Comparison of ENCODE assay signal across 8 cellular contexts in the genomic region with DNA sequence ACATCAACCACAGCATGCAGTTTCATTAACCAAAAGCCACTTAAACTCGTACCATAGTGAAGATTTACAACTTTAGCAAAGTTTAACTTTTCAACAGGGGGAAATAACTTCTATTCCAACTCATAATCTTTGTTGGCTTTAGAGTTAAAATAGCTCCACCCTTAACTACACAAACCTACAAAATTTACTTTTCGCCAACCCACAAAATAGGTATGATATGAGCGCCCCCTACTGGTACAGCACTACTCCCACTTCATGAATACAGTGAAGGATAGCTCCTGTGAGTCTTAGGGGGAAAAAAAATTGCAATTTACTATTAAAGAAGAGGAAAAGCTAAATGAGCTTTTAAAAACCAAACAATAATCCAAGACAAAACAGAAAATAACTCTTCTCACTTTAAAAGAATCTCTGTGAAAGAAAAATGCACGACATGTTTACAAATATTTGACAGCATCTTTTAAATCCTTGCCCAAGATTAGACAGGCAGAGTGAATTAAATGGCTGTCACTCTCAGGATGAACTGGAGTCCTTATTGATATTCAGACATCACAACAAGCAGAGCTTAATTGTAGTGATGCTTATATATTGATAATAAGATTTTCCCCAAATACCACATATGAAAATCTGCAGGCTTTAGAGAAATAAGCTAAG. TPM values are rescaled to one million over a fixed set of nuclear protein-coding genes. Genes with fewer than 3 reads are reported as not detected.
DNase-seq lines count a peak whose midpoint lies in the region; ATAC-seq and TF ChIP-seq lines count a peak whose summit lies in the region.

No MANE protein-coding gene starts in this region.

- H3K36me3 Mint-ChIP-seq in glutamatergic neuron (ENCODE audit: unreplicated experiment), result no peaks in the 10 kb centered on the region

- H3K9me3 ChIP-seq in SJSA1 (replicated peaks) (no peaks in the 10 kb centered on the region), psoas muscle (no peaks in the 10 kb centered on the region), aorta (ENCODE audit: control insufficient read depth, low read length) (no peaks in the 10 kb centered on the region)

- H3K4me1 Mint-ChIP-seq in glutamatergic neuron (ENCODE audit: low read depth, unreplicated experiment), result peaks cover 22% of the 10 kb centered on the region

- WGBS in psoas muscle, 3 donors, result 11 to 15% (median 13%) methylated on average over 4 of the region's 4 CpGs
- WGBS in aorta, 2 donors, result 14% methylated on average over 4 of the region's 4 CpGs

- DNase-seq in DMS114 treated with DMSO at 0.1 percent for 48 hours (lab: John Stamatoyannopoulos, UW; ENCODE audit: unreplicated experiment), result peak; percentile 17
- DNase-seq in KG1 (lab: John Stamatoyannopoulos, UW), result peak; percentile 38
- DNase-seq in SJSA1 (ENCODE audit: low read depth in 1 of 2, low spot score in 2 of 2), result peak; percentile 69 to 70
- peak; percentile 2 to 48 (median 8) for DNase-seq in activated naive CD4-positive, alpha-beta T cell (lab: John Stamatoyannopoulos, UW)
- peak; percentile 52 for DNase-seq in glutamatergic neuron
- DNase-seq in psoas muscle, result peak in 1 of 2 donors; percentile 14
- no peak for DNase-seq in aorta

- H3K27me3 ChIP-seq in SJSA1 (replicated peaks) (peaks cover 13% of the 10 kb centered on the region), psoas muscle (ENCODE audit: insufficient read depth in 3 of 3, low read length in 2 of 3) (peaks cover 0 to 2% (median 0%) of the 10 kb centered on the region in 3 donors), aorta (ENCODE audit: control insufficient read depth in 1 of 2, insufficient read depth in 2 of 2, low read length in 1 of 2) (no peaks in the 10 kb centered on the region)

- no peak overlapping the region for H3K4me3 Mint-ChIP-seq in glutamatergic neuron (ENCODE audit: unreplicated experiment)

- peak; percentile 97 for TF ChIP-seq CTCF in glutamatergic neuron (IDR thresholded peaks at IDR 0.05; ENCODE audit: partially characterized antibody, unreplicated experiment)
- peak; percentile 94 for TF ChIP-seq CTCF in psoas muscle (IDR thresholded peaks at IDR 0.05)

- H3K27ac ChIP-seq in SJSA1, result no peak overlapping the region
- H3K27ac ChIP-seq in psoas muscle, result no peak overlapping the region
- H3K27ac ChIP-seq in aorta (ENCODE audit: low read depth in 1 of 2, low read length in 2 of 2), result no peak overlapping the region

- no peaks in the 10 kb centered on the region for H3K36me3 ChIP-seq in SJSA1
- no peaks in the 10 kb centered on the region for H3K36me3 ChIP-seq in psoas muscle (ENCODE audit: insufficient read depth in 1 of 2, low read depth in 1 of 2)
- no peaks in the 10 kb centered on the region for H3K36me3 ChIP-seq in aorta (ENCODE audit: control insufficient read depth in 1 of 2, insufficient read depth in 2 of 2, low read length in 1 of 2)

- intact Hi-C loops in psoas muscle (cut with DNase I), result loop anchor here (1.0 to 5.0 kb wide), 4 partner anchors 350 to 608 kb away; no protein-coding TSS in a partner anchor
- intact Hi-C loops in aorta (cut with DNase I), result loop anchor here (1.0 to 5.0 kb wide), 4 partner anchors 350 to 610 kb away; no protein-coding TSS in a partner anchor

- H3K4me3 ChIP-seq in SJSA1 (no peak overlapping the region), psoas muscle (peak overlapping the region; percentile 31), aorta (ENCODE audit: low read length in 2 of 2) (no peak overlapping the region)

- H3K27ac Mint-ChIP-seq in glutamatergic neuron (ENCODE audit: unreplicated experiment), result no peak overlapping the region

- H3K4me1 ChIP-seq in SJSA1 (replicated peaks) (no peaks in the 10 kb centered on the region), psoas muscle (peaks cover 4% of the 10 kb centered on the region), aorta (ENCODE audit: control insufficient read depth in 1 of 2, insufficient read depth in 2 of 2, low read length in 2 of 2) (no peaks in the 10 kb centered on the region)

- peaks cover 1% of the 10 kb centered on the region for H3K9me3 Mint-ChIP-seq in glutamatergic neuron (ENCODE audit: unreplicated experiment)

- H3K27me3 Mint-ChIP-seq in glutamatergic neuron (ENCODE audit: unreplicated experiment), result peaks cover 3% of the 10 kb centered on the region

- ATAC-seq in GM21390 (IDR thresholded peaks at IDR 0.05; ENCODE audit: unreplicated experiment) (peak; percentile 83), psoas muscle (peak; percentile 49 to 75 (median 63)), aorta (ENCODE audit: low FRiP score) (peak; percentile 87)

RNA-seq across cellular contexts. Expression of gene TMEFF2, which starts 32.2 kb away (rescaled TPM):
- 0.16 and 0.25 TPM in 2 replicates for total RNA-seq in SJSA1 (2014; rRNA removed; shearing (Covaris generic))
- total RNA-seq in glutamatergic neuron (ENCODE audit: unreplicated experiment), result 23.9 TPM
- total RNA-seq in psoas muscle, result under 1 TPM in 1 of 4 donors, not detected in 3; 0.47 TPM
- polyA plus RNA-seq in psoas muscle, result under 1 TPM in 2 of 3 donors, not detected in 1; 0.07 to 0.16 TPM
- total RNA-seq in aorta, result under 1 TPM in 1 of 2 donors, not detected in 1; 0.12 TPM
- polyA plus RNA-seq in aorta, result not detected

Comparison
In these comparisons a context has a peak if more than half of its experiments do, and no peak if none do; other contexts are left out.
1. DNase-seq: peak in DMS114 treated with DMSO at 0.1 percent for 48 hours (single experiment), KG1 (single experiment), SJSA1 (2 of 2), activated naive CD4-positive, alpha-beta T cell (4 of 4) and glutamatergic neuron (single experiment); none in aorta (0 of 2).
2. RNA of gene TMEFF2, which starts 32.2 kb away (total RNA-seq): 23.9 TPM in glutamatergic neuron (single experiment); 0.16 to 0.25 TPM in SJSA1, 0.12 TPM in aorta and 0.47 TPM in psoas muscle; every median in the first group is over 10 times any median in the second.
3. Peak in every context shown above with its lines, with median percentiles within 50 percentile points of each other: ATAC-seq.